Comparison of ENCODE assay signal across 19 cellular contexts in genomic region chr7:70525991-70526390, GRCh38.
"Had no signal": no experiment of that assay in that cellular context is flagged by ENCODE, and none has a peak within 500 bp of the region (broad histone marks: within the 10 kb centered on the region; RNA-seq: fewer than 3 reads in every experiment).

No MANE protein-coding gene starts in this region.

- ATAC-seq: esophagus mucosa; heart left ventricle; naive thymus-derived CD4-positive, alpha-beta T cell had no signal

- DNase-seq: effector CD4-positive, alpha-beta T cell; endodermal cell; heart left ventricle; hippocampal formation; kidney glomerular epithelial cell; naive thymus-derived CD4-positive, alpha-beta T cell; nephron progenitor cell; posterior cingulate gyrus; sigmoid colon; small intestine; stimulated activated CD4-positive, alpha-beta T cell treated with anti-CD3 and anti-CD28 coated beads, Interleukin-12 subunit alpha, Interleukin-12 subunit beta, amount 100 ng/mL, for 4 hours; stimulated activated naive CD4-positive, alpha-beta T cell; thyroid gland had no signal

- H3K4me1 Mint-ChIP-seq: naive thymus-derived CD4-positive, alpha-beta T cell had no signal

- H3K9me3 Mint-ChIP-seq: endodermal cell, type B pancreatic cell had no signal

- H3K27ac ChIP-seq: coronary artery, heart left ventricle, neutrophil, right atrium auricular region, sigmoid colon, suprapubic skin, thyroid gland had no signal

- H3K4me3 ChIP-seq: coronary artery, heart left ventricle, right atrium auricular region, sigmoid colon, suprapubic skin, thyroid gland had no signal

- H3K4me3 Mint-ChIP-seq: endodermal cell; naive thymus-derived CD4-positive, alpha-beta T cell; nephron progenitor cell; type B pancreatic cell had no signal

- H3K36me3 ChIP-seq: heart left ventricle, neutrophil, right atrium auricular region, sigmoid colon, suprapubic skin, thyroid gland had no signal

- H3K9me3 ChIP-seq: heart left ventricle, neutrophil, right atrium auricular region, sigmoid colon, suprapubic skin, thyroid gland had no signal

- H3K27me3 ChIP-seq: heart left ventricle, neutrophil, right atrium auricular region, sigmoid colon, suprapubic skin, thyroid gland had no signal

- H3K4me1 ChIP-seq: right atrium auricular region had no signal

- H3K27ac Mint-ChIP-seq: endodermal cell; naive thymus-derived CD4-positive, alpha-beta T cell; nephron progenitor cell; type B pancreatic cell had no signal

- H3K36me3 Mint-ChIP-seq: naive thymus-derived CD4-positive, alpha-beta T cell had no signal
